ENCODE assay signal across 8 cellular contexts in genomic region chr10:101485681-101486554, GRCh38.
A peak's percentile ranks its signal among the peaks of the same experiment; 100 is the strongest.
DNase-seq lines count a peak whose midpoint lies in the region; ATAC-seq and TF ChIP-seq lines count a peak whose summit lies in the region.

No MANE protein-coding gene starts in this region.

- no peaks in the 10 kb centered on the region for H4K20me1 ChIP-seq in SK-N-SH (ENCODE audit: insufficient read depth)

- H3K27me3 ChIP-seq in right atrium auricular region (no peaks in the 10 kb centered on the region), SK-N-SH (ENCODE audit: insufficient read depth) (no peaks in the 10 kb centered on the region), transverse colon (no peaks in the 10 kb centered on the region)

- POLR2A ChIA-PET in SK-N-SH (lab: Yijun Ruan, JAX) = no interaction called here

- H3K79me2 ChIP-seq in SK-N-SH (ENCODE audit: insufficient read depth) = no peaks in the 10 kb centered on the region

- intact Hi-C loops in left ventricle myocardium superior (cut with micrococcal nuclease) (no loop called here), transverse colon (cut with DNase I; ENCODE audit: low total_unique reads) (no loop called here)

- no peak for TF ChIP-seq CTCF in right atrium auricular region (IDR thresholded peaks at IDR 0.05)
- TF ChIP-seq CTCF in SK-N-SH (IDR thresholded peaks at IDR 0.05) = no peak
- no peak for TF ChIP-seq CTCF in transverse colon (IDR thresholded peaks at IDR 0.05)

- CTCF ChIA-PET in SK-N-SH (lab: Yijun Ruan, JAX) = interaction anchor here (0.9 to 9.2 kb wide), 10 partner anchors 20 to 344 kb away, joined by 3 to 81 read pairs (median 4); no protein-coding TSS in a partner anchor

- no peaks in the 10 kb centered on the region for H3F3A ChIP-seq in SK-N-SH (replicated peaks; ENCODE audit: insufficient read depth)

- no peak overlapping the region for H2AFZ ChIP-seq in SK-N-SH (ENCODE audit: low read depth)

- no peaks in the 10 kb centered on the region for H3K9me2 ChIP-seq in SK-N-SH

- H3K4me1 ChIP-seq in right atrium auricular region = no peaks in the 10 kb centered on the region
- peaks cover 6 to 16% of the 10 kb centered on the region in 2 experiments; a peak in 3 of 4 replicates for H3K4me1 ChIP-seq in SK-N-SH (ENCODE audit: control insufficient read depth in 1 of 2, insufficient read depth in 2 of 2, low read depth in 1 of 2, low read length in 1 of 2)
- H3K4me1 ChIP-seq in transverse colon = no peaks in the 10 kb centered on the region

- H3K9ac ChIP-seq in SK-N-SH = no peak overlapping the region

- DNase-seq in left ventricle myocardium superior (no peak), right atrium auricular region (ENCODE audit: low spot score) (no peak), SK-N-SH (peak; percentile 51), inferior parietal cortex (ENCODE audit: extremely low spot score) (peak; percentile 66), transverse colon (peak; percentile 9), AG08395 (ENCODE audit: low spot score) (no peak)
- DNase-seq in effector CD4-positive, alpha-beta T cell = no peak

- in situ Hi-C loops in transverse colon (cut with MboI; ENCODE audit: low pct_ligation_motif_present in 1 of 4, low pct_unique_long_range_greater_than_20kb in 1 of 4, low sequenced_read_pairs in 3 of 4) = no loop called here

- WGBS in SK-N-SH (ENCODE audit: low lambda C conversion rate) = 42% methylated on average over 23 of the region's 23 CpGs
- 63 to 82% methylated on average over 13 to 23 of the region's 23 CpGs for WGBS in transverse colon (ENCODE audit: low coverage in 1 of 2), 2 donors

- H3K27ac ChIP-seq in right atrium auricular region (no peak overlapping the region), SK-N-SH (ENCODE audit: low read depth in 2 of 2, low read length in 1 of 2) (peak overlapping the region in 1 of 2 experiments; percentile 43; a peak in 2 of 4 replicates), transverse colon (no peak overlapping the region)

- H3K9me3 ChIP-seq in right atrium auricular region = no peaks in the 10 kb centered on the region
- no peaks in the 10 kb centered on the region for H3K9me3 ChIP-seq in SK-N-SH
- no peaks in the 10 kb centered on the region for H3K9me3 ChIP-seq in transverse colon

- 0 out of 2 replicates have a peak overlapping the region, but pooled peaks have one; percentile 2 for H3K4me2 ChIP-seq in SK-N-SH

- no peak; a peak in 1 of 4 replicates for TF ChIP-seq EP300 in SK-N-SH (IDR thresholded peaks at IDR 0.05; ENCODE audit: borderline replicate concordance in 1 of 2, low read depth in 1 of 2, low read length in 1 of 2)
- no peak for TF ChIP-seq EP300 in transverse colon (IDR thresholded peaks at IDR 0.05; ENCODE audit: low read depth)

- no peak for TF ChIP-seq POLR2A in transverse colon (IDR thresholded peaks at IDR 0.05)

- ATAC-seq in left ventricle myocardium superior = peak; percentile 40
- no peak for ATAC-seq in GM18517 (IDR thresholded peaks at IDR 0.05; ENCODE audit: unreplicated experiment)

- H3K4me3 ChIP-seq in right atrium auricular region (no peak overlapping the region), SK-N-SH (ENCODE audit: low read depth in 2 of 2, low read length in 1 of 2) (peak overlapping the region in 1 of 2 experiments; percentile 42; a peak in 2 of 4 replicates), transverse colon (no peak overlapping the region)

- no peak for TF ChIP-seq RAD21 in SK-N-SH (IDR thresholded peaks at IDR 0.05; ENCODE audit: low read length)

- H3K36me3 ChIP-seq in right atrium auricular region (no peaks in the 10 kb centered on the region), SK-N-SH (replicated peaks in 1 of 2; ENCODE audit: control insufficient read depth in 1 of 2, insufficient read depth in 2 of 2, low read length in 1 of 2) (peaks cover 0 to 4% of the 10 kb centered on the region in 2 experiments), transverse colon (no peaks in the 10 kb centered on the region)

TF ChIP-seq in SK-N-SH, 30 proteins besides CTCF, POLR2A, EP300 and RAD21:
- TF ChIP-seq MEF2A (IDR thresholded peaks at IDR 0.05; ENCODE audit: borderline replicate concordance, low read depth) (no peak), RCOR1 (IDR thresholded peaks at IDR 0.05; ENCODE audit: low read length) (peak; percentile 78), TEAD4 (IDR thresholded peaks at IDR 0.05; ENCODE audit: borderline replicate concordance, insufficient read depth) (no peak), FOSL2 (IDR thresholded peaks at IDR 0.05; ENCODE audit: borderline replicate concordance, low read depth) (no peak), JUND (IDR thresholded peaks at IDR 0.05) (no peak), TAF1 (IDR thresholded peaks at IDR 0.05; ENCODE audit: borderline replicate concordance, low read depth, low read length) (no peak), MXI1 (IDR thresholded peaks at IDR 0.05; ENCODE audit: low read depth, low read length) (peak; percentile 62; the same call in 1 of the 2 replicates), CHD2 (IDR thresholded peaks at IDR 0.05; ENCODE audit: low read length, partially characterized antibody) (peak; percentile 30), FOXJ3 (CRISPR knock-in tag; IDR thresholded peaks at IDR 0.05) (peak; percentile 58; the same call in 1 of the 2 replicates), IRF3 (IDR thresholded peaks at IDR 0.05; ENCODE audit: low read depth, low read length) (no peak), YY1 (IDR thresholded peaks at IDR 0.05; ENCODE audit: low read depth) (no peak), USF1 (IDR thresholded peaks at IDR 0.05; ENCODE audit: borderline replicate concordance, low read depth) (no peak), TCF12 (IDR thresholded peaks at IDR 0.05) (no peak), NFIC (IDR thresholded peaks at IDR 0.05; ENCODE audit: borderline replicate concordance) (no peak), GATA2 (CRISPR knock-in tag; IDR thresholded peaks at IDR 0.05) (no peak)
TF ChIP-seq in SK-N-SH: peak in this region for 4.

Comparison
In these comparisons a context has a peak if more than half of its experiments do, and no peak if none do; other contexts are left out.
1. DNase-seq: peak in SK-N-SH (single experiment), inferior parietal cortex (single experiment) and transverse colon (single experiment); none in left ventricle myocardium superior (single experiment), right atrium auricular region (single experiment), effector CD4-positive, alpha-beta T cell (single experiment) and AG08395 (single experiment).